ENCODE assay signal across 16 cellular contexts in the genomic region with DNA sequence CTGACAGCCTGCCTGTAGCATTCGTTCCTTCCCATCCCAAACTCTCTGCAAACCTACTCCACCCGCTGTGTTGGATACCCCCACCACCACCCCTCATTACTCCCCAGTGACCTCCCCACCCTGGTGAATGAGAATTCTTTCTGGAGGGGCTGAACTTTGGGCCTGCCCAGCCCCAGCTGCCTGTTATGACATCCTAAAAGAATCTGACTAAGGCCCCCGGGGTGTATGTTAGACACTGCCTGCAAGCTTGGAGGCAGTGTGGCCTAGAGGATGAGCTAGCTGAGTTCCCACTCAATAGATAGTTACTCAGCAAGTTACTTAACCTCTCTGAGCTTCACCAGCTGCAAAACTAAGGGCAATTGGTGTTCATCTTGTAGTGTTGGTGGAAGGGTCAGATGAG.
DNase-seq lines count a peak whose midpoint lies in the region; ATAC-seq and TF ChIP-seq lines count a peak whose summit lies in the region.
"Had no signal": no experiment of that assay in that cellular context is flagged by ENCODE, and none has a peak within 500 bp of the region (broad histone marks: within the 10 kb centered on the region; RNA-seq: fewer than 3 reads in every experiment).

No MANE protein-coding gene starts in this region.

- POLR2A ChIA-PET in Caco-2 (lab: Charles Lee): interaction anchor here (0.6 kb wide), 1 partner anchor 476 kb away, joined by 11 read pairs; no protein-coding TSS in a partner anchor

- H3K27me3 ChIP-seq in Caco-2 (replicated peaks; ENCODE audit: control insufficient read depth, insufficient read depth, low read length): no peaks in the 10 kb centered on the region
- H3K27me3 ChIP-seq in SJCRH30: no peaks in the 10 kb centered on the region
- H3K27me3 ChIP-seq in smooth muscle cell (ENCODE audit: low read depth): no peaks in the 10 kb centered on the region
- H3K27me3 ChIP-seq: BLaER1 treated with 17β-estradiol and CSF1 and Interleukin-3, amounts not matched to agents 10 nM and 100 nM had no signal

- WGBS in smooth muscle cell (ENCODE audit: low lambda C conversion rate): 59% methylated on average over 3 of the region's 3 CpGs

- no peak overlapping the region for H3K27ac ChIP-seq in SJCRH30
- H3K27ac ChIP-seq in smooth muscle cell (ENCODE audit: low read depth): no peak overlapping the region
- H3K27ac ChIP-seq: BLaER1 treated with 17β-estradiol and CSF1 and Interleukin-3, amounts not matched to agents 10 nM and 100 nM; parathyroid adenoma had no signal

- H3K9me3 ChIP-seq in Caco-2: no peaks in the 10 kb centered on the region
- H3K9me3 ChIP-seq in SJCRH30 (replicated peaks): peaks cover 8% of the 10 kb centered on the region; the same call in 1 of the 2 replicates
- H3K9me3 ChIP-seq in smooth muscle cell (replicated peaks; ENCODE audit: low read depth): no peaks in the 10 kb centered on the region
- H3K9me3 ChIP-seq: BLaER1 treated with 17β-estradiol and CSF1 and Interleukin-3, amounts not matched to agents 10 nM and 100 nM had no signal

- no peaks in the 10 kb centered on the region for H3K27me3 Mint-ChIP-seq in Caco-2 (ENCODE audit: insufficient read depth, unreplicated experiment)
- peaks cover 0 to 20% of the 10 kb centered on the region in 2 donors for H3K27me3 Mint-ChIP-seq in effector memory CD8-positive, alpha-beta T cell

- peak; percentile 81 to 84 for DNase-seq in Caco-2
- DNase-seq in SJCRH30: peak; percentile 31 to 54
- peak; percentile 81 for DNase-seq in fibroblast of the aortic adventitia (ENCODE audit: low read depth)
- no peak for DNase-seq in omental fat pad (ENCODE audit: low spot score)
- no peak for DNase-seq in ecto neural progenitor cell (ENCODE audit: low spot score)
- DNase-seq in smooth muscle cell (lab: John Stamatoyannopoulos, UW; ENCODE audit: unreplicated experiment): no peak
- no peak for DNase-seq in occipital lobe (lab: John Stamatoyannopoulos, UW)
- no peak for DNase-seq in effector memory CD8-positive, alpha-beta T cell
- DNase-seq: activated CD8-positive, alpha-beta T cell treated with anti-CD3 and anti-CD28 coated beads, Interleukin-2, amount 10 ng/mL, durations not matched to agents 7 days and 5 days; activated naive CD4-positive, alpha-beta T cell treated with Interleukin-2 at 50 U/mL for 16 hours; central memory CD4-positive, alpha-beta T cell; midbrain; SHP77; stimulated activated CD4-positive, alpha-beta T cell treated with anti-CD3 and anti-CD28 coated beads, Interleukin-2, amount 100 ng/mL, for 24 hours had no signal

- no peaks in the 10 kb centered on the region for H4K20me1 ChIP-seq in smooth muscle cell (ENCODE audit: low read depth)
- H4K20me1 ChIP-seq: BLaER1 treated with 17β-estradiol and CSF1 and Interleukin-3, amounts not matched to agents 10 nM and 100 nM had no signal

- peak; percentile 78 for ATAC-seq in omental fat pad (ENCODE audit: low FRiP score)
- no peak for ATAC-seq in effector memory CD8-positive, alpha-beta T cell (replicated peaks)
- ATAC-seq: activated CD8-positive, alpha-beta T cell treated with anti-CD3 and anti-CD28 coated beads, Interleukin-2, amount 10 ng/mL, durations not matched to agents 7 days and 5 days had no signal

- peak overlapping the region; percentile 82 for H3K27ac Mint-ChIP-seq in Caco-2 (ENCODE audit: unreplicated experiment)
- peak overlapping the region in 1 of 2 donors; percentile 1 for H3K27ac Mint-ChIP-seq in effector memory CD8-positive, alpha-beta T cell
- H3K27ac Mint-ChIP-seq: activated CD8-positive, alpha-beta T cell treated with anti-CD3 and anti-CD28 coated beads, Interleukin-2, amount 10 ng/mL, durations not matched to agents 7 days and 5 days had no signal

- TF ChIP-seq CTCF in Caco-2 (IDR thresholded peaks at IDR 0.05; ENCODE audit: insufficient read depth in 1 of 2, low read depth in 1 of 2, low read length in 1 of 2, severe bottlenecking in 1 of 2, unreplicated experiment in 1 of 2): no peak
- TF ChIP-seq CTCF in fibroblast of the aortic adventitia (IDR thresholded peaks at IDR 0.05; ENCODE audit: insufficient read depth, low read length): peak; percentile 23
- TF ChIP-seq CTCF in omental fat pad (IDR thresholded peaks at IDR 0.05): no peak
- no peak for TF ChIP-seq CTCF in smooth muscle cell (IDR thresholded peaks at IDR 0.05; ENCODE audit: borderline replicate concordance, insufficient read depth, poor library complexity, severe bottlenecking)

- no peak overlapping the region for H3K9ac ChIP-seq in smooth muscle cell (ENCODE audit: low read depth)
- H3K9ac ChIP-seq: BLaER1 treated with 17β-estradiol and CSF1 and Interleukin-3, amounts not matched to agents 10 nM and 100 nM; parathyroid adenoma had no signal

- H3K4me2 ChIP-seq in smooth muscle cell: no peak overlapping the region
- H3K4me2 ChIP-seq: BLaER1 treated with 17β-estradiol and CSF1 and Interleukin-3, amounts not matched to agents 10 nM and 100 nM had no signal

- H3K4me1 ChIP-seq in Caco-2 (peaks cover 35% of the 10 kb centered on the region), SJCRH30 (peaks cover 12% of the 10 kb centered on the region; the same call in 1 of the 2 replicates), smooth muscle cell (ENCODE audit: low read depth) (no peaks in the 10 kb centered on the region)
- H3K4me1 ChIP-seq: parathyroid adenoma had no signal

- H3K9me3 Mint-ChIP-seq in Caco-2 (ENCODE audit: unreplicated experiment): peaks cover 18% of the 10 kb centered on the region
- H3K9me3 Mint-ChIP-seq in effector memory CD8-positive, alpha-beta T cell: no peaks in the 10 kb centered on the region

- no TSS peak for BruUV-seq in Caco-2 (replicated peaks; lab: Mats Ljungman, UMichigan)

- H3K79me2 ChIP-seq in smooth muscle cell (ENCODE audit: low read depth): no peaks in the 10 kb centered on the region
- H3K79me2 ChIP-seq: parathyroid adenoma had no signal

- H3K4me3 ChIP-seq in Caco-2 (ENCODE audit: low read depth, low read length) (no peak overlapping the region), SJCRH30 (no peak overlapping the region), fibroblast of the aortic adventitia (ENCODE audit: low read depth, low read length) (no peak overlapping the region), smooth muscle cell (no peak overlapping the region)
- H3K4me3 ChIP-seq: BLaER1 treated with 17β-estradiol and CSF1 and Interleukin-3, amounts not matched to agents 10 nM and 100 nM had no signal

- H3K36me3 ChIP-seq in Caco-2 (ENCODE audit: control insufficient read depth, insufficient read depth, low read length) (no peaks in the 10 kb centered on the region), SJCRH30 (no peaks in the 10 kb centered on the region), smooth muscle cell (ENCODE audit: low read depth) (no peaks in the 10 kb centered on the region)
- H3K36me3 ChIP-seq: BLaER1 treated with 17β-estradiol and CSF1 and Interleukin-3, amounts not matched to agents 10 nM and 100 nM had no signal

- H3F3A ChIP-seq in smooth muscle cell (ENCODE audit: low read depth): no peaks in the 10 kb centered on the region

- H2AFZ ChIP-seq in smooth muscle cell (ENCODE audit: low read depth): no peak overlapping the region
- H2AFZ ChIP-seq: parathyroid adenoma had no signal

- intact Hi-C loops in Caco-2 (cut with micrococcal nuclease; ENCODE audit: unreplicated experiment): loop anchor here (1.0 to 10.0 kb wide), 4 partner anchors 14 to 511 kb away; a partner anchor contains a TSS

- no peaks in the 10 kb centered on the region for H3K36me3 Mint-ChIP-seq in Caco-2 (ENCODE audit: insufficient read depth, unreplicated experiment)
- H3K36me3 Mint-ChIP-seq in effector memory CD8-positive, alpha-beta T cell (ENCODE audit: insufficient read depth): no peaks in the 10 kb centered on the region

- H3K4me1 Mint-ChIP-seq in Caco-2 (ENCODE audit: low read depth, unreplicated experiment): peaks cover 19% of the 10 kb centered on the region
- H3K4me1 Mint-ChIP-seq in effector memory CD8-positive, alpha-beta T cell (ENCODE audit: low read depth in 2 of 2): no peaks in the 10 kb centered on the region

- H3K4me3 Mint-ChIP-seq in Caco-2 (ENCODE audit: unreplicated experiment): no peak overlapping the region
- no peak overlapping the region for H3K4me3 Mint-ChIP-seq in effector memory CD8-positive, alpha-beta T cell
- H3K4me3 Mint-ChIP-seq: activated CD8-positive, alpha-beta T cell treated with anti-CD3 and anti-CD28 coated beads, Interleukin-2, amount 10 ng/mL, durations not matched to agents 7 days and 5 days had no signal

- CTCF ChIA-PET in Caco-2 (lab: Charles Lee): interaction anchor here (0.8 to 1.4 kb wide), 4 partner anchors 13 to 573 kb away, joined by 3 to 6 read pairs (median 4); no protein-coding TSS in a partner anchor

Comparison
In these comparisons a context has a peak if more than half of its experiments do, and no peak if none do; other contexts are left out.
1. DNase-seq: peak in Caco-2 (2 of 2), SJCRH30 (2 of 2) and fibroblast of the aortic adventitia (single experiment); none in omental fat pad (single experiment), ecto neural progenitor cell (single experiment), smooth muscle cell (single experiment), occipital lobe (single experiment) and effector memory CD8-positive, alpha-beta T cell (0 of 3).